In the genomic region with DNA sequence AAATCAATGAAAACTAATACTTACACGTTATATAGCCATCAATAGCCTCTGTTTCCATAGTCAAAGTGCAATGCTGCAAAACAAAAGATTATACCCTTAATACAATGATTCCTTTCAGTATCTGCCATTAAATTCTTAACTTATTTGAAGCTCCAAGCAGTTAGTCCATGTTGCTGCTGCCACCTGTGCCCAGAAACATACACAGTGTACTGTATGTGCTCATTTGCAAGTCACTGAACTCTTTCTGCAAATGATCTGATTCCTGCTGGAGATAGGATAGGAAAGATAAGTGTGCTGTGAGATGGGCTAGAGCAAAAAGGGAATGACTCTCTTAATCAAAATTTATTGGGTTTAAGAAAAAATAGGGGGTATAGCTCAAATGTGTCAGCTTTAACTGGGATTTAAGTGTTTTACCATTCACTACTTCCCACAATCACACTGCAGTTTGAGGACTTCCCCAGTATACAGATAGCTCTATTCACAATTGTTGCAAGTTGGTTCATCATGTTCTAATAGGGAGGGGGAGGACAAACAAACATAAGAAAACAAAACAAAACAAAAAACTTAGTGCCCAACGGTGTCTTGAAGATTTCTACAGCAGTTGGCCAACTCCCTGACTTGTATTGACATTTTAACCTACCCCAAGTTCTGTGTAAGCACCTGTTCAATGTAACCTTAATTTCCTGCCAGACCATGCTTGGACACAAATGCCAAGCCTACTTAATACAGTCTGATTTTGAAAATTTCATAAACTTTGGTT, we compare ENCODE assay signal across 8 cellular contexts. TPM values are rescaled to one million over a fixed set of nuclear protein-coding genes. Genes with fewer than 3 reads are reported as not detected.
DNase-seq lines count a peak whose midpoint lies in the region; ATAC-seq and TF ChIP-seq lines count a peak whose summit lies in the region.

No MANE protein-coding gene starts in this region.

- H3K4me1 Mint-ChIP-seq in activated T-cell treated with anti-CD3 and anti-CD28 coated beads, Interleukin-2, amount 50 U/mL, for 72 hours (ENCODE audit: low read depth), result peaks cover 41% of the 10 kb centered on the region
- peaks cover 35% of the 10 kb centered on the region for H3K4me1 Mint-ChIP-seq in CD14-positive monocyte

- no peak for TF ChIP-seq EP300 in suprapubic skin (IDR thresholded peaks at IDR 0.05)

- no peak for ATAC-seq in activated T-cell treated with anti-CD3 and anti-CD28 coated beads, Interleukin-2, amount 50 U/mL, for 72 hours (replicated peaks in 1 of 2)
- ATAC-seq in GM18502 (IDR thresholded peaks at IDR 0.05; ENCODE audit: poor library complexity, unreplicated experiment), result no peak

- WGBS in suprapubic skin, result 45% methylated on average over 2 of the region's 2 CpGs

- no peak overlapping the region for H3K9ac ChIP-seq in iPS-18a (ENCODE audit: low read length)

- H3K27me3 ChIP-seq in iPS-18a (ENCODE audit: control insufficient read depth, insufficient read depth, low read length) (peaks cover 10% of the 10 kb centered on the region), suprapubic skin (no peaks in the 10 kb centered on the region)

- intact Hi-C loops in CD14-positive monocyte (cut with micrococcal nuclease), result no loop called here

- DNase-seq in activated T-cell treated with anti-CD3 and anti-CD28 coated beads, Interleukin-2, amount 50 U/mL, for 72 hours, result no peak
- no peak for DNase-seq in activated T-cell treated with anti-CD3 and anti-CD28 coated beads, Interleukin-2, amount 50 U/mL, for 48 hours
- no peak for DNase-seq in suprapubic skin (ENCODE audit: low spot score in 2 of 2)
- no peak for DNase-seq in CD14-positive monocyte (ENCODE audit: low spot score)
- no peak for DNase-seq in mesenteric fat pad (ENCODE audit: low spot score)

- H3K27me3 Mint-ChIP-seq in activated T-cell treated with anti-CD3 and anti-CD28 coated beads, Interleukin-2, amount 50 U/mL, for 72 hours (ENCODE audit: low read depth), result peaks cover 27% of the 10 kb centered on the region
- H3K27me3 Mint-ChIP-seq in CD14-positive monocyte (ENCODE audit: low read depth in 3 of 3), result peaks cover 19 to 23% (median 20%) of the 10 kb centered on the region in 3 donors

- TF ChIP-seq CTCF in WI38 (IDR thresholded peaks at IDR 0.05; ENCODE audit: low read depth, low read length) (no peak), suprapubic skin (IDR thresholded peaks at IDR 0.05) (no peak), CD14-positive monocyte (IDR thresholded peaks at IDR 0.05) (no peak)

- H3K27ac ChIP-seq in iPS-18a (ENCODE audit: low read length), result no peak overlapping the region
- H3K27ac ChIP-seq in suprapubic skin, result peak overlapping the region; percentile 96

- peaks cover 14% of the 10 kb centered on the region for H3K4me1 ChIP-seq in iPS-18a (ENCODE audit: control insufficient read depth, low read depth, low read length)
- H3K4me1 ChIP-seq in suprapubic skin, result peaks cover 47% of the 10 kb centered on the region

- peak overlapping the region; percentile 87 for H3K27ac Mint-ChIP-seq in activated T-cell treated with anti-CD3 and anti-CD28 coated beads, Interleukin-2, amount 50 U/mL, for 72 hours
- no peak overlapping the region for H3K27ac Mint-ChIP-seq in CD14-positive monocyte

- H3K9me3 ChIP-seq in iPS-18a (ENCODE audit: control insufficient read depth, low read depth, low read length) (no peaks in the 10 kb centered on the region), suprapubic skin (no peaks in the 10 kb centered on the region)

- H3K4me3 ChIP-seq in WI38 (ENCODE audit: low read depth, low read length) (peak overlapping the region; percentile 85), iPS-18a (ENCODE audit: low read length) (peak overlapping the region; percentile 95), suprapubic skin (peak overlapping the region; percentile 75)

- no peaks in the 10 kb centered on the region for H3K9me3 Mint-ChIP-seq in activated T-cell treated with anti-CD3 and anti-CD28 coated beads, Interleukin-2, amount 50 U/mL, for 72 hours
- peaks cover 0 to 1% (median 0%) of the 10 kb centered on the region in 7 donors for H3K9me3 Mint-ChIP-seq in CD14-positive monocyte

- H3K36me3 Mint-ChIP-seq in activated T-cell treated with anti-CD3 and anti-CD28 coated beads, Interleukin-2, amount 50 U/mL, for 72 hours (ENCODE audit: insufficient read depth in 2 of 2), result peaks cover 0 to 6% of the 10 kb centered on the region in 2 donors
- H3K36me3 Mint-ChIP-seq in CD14-positive monocyte, result peaks cover 0 to 2% of the 10 kb centered on the region in 2 donors

- H3K36me3 ChIP-seq in iPS-18a (ENCODE audit: control insufficient read depth, low read depth, low read length), result no peaks in the 10 kb centered on the region
- no peaks in the 10 kb centered on the region for H3K36me3 ChIP-seq in suprapubic skin

- H3K4me3 Mint-ChIP-seq in activated T-cell treated with anti-CD3 and anti-CD28 coated beads, Interleukin-2, amount 50 U/mL, for 72 hours, result peak overlapping the region; percentile 93 to 94
- H3K4me3 Mint-ChIP-seq in CD14-positive monocyte, result peak overlapping the region in 1 of 2 donors; percentile 95

- TF ChIP-seq POLR2A in suprapubic skin (IDR thresholded peaks at IDR 0.05), result no peak

RNA-seq across cellular contexts. Expression of a gene that starts 2.7 kb away (rescaled TPM):
- total RNA-seq in activated T-cell treated with anti-CD3 and anti-CD28 coated beads, Interleukin-2, amount 50 U/mL, for 72 hours, result 10 to 100 TPM in 1 of 2 donors, 1 to 10 TPM in 1; 9.8 to 19.1 TPM
- total RNA-seq in suprapubic skin (10 to 100 TPM; 38.3 to 95.3 (median 66.5) TPM), mesenteric fat pad (7.6 TPM)
- under 1 TPM; 0.10 to 0.12 TPM for polyA plus RNA-seq in CD14-positive monocyte
